In the genomic region with DNA sequence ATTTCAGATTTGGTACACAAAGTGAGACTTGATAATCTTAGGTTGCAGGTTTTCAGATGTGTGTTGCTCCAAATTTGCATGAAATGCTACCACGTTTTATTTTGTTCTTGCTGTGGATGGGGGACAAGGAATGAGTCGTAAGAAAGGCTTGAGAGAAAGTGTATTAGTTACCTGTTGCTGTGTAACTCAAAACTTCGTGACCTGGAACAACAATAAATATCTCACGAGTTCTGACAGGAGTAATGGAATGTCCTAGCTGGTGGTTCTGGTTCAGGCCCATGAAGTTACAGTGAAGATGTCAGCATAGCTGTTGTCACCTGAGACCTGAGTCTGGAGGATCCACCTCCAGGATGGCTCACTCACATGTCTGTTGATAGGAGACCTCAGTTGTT, we compare ENCODE assay signal across 8 cellular contexts. TPM values are rescaled to one million over a fixed set of nuclear protein-coding genes. Genes with fewer than 3 reads are reported as not detected.
DNase-seq lines count a peak whose midpoint lies in the region; ATAC-seq, FAIRE-seq and TF ChIP-seq lines count a peak whose summit lies in the region.

No MANE protein-coding gene starts in this region.

- H3K4me2 ChIP-seq in OCI-LY3 (ENCODE audit: low read length) = peak overlapping the region; percentile 90

- CTCF ChIA-PET in Calu3 (lab: Charles Lee) = no interaction called here

- H3K4me3 Mint-ChIP-seq in Calu3 (ENCODE audit: low read depth, unreplicated experiment) (peak overlapping the region; percentile 96), endodermal cell (peak overlapping the region; percentile 95)

- no peak for FAIRE-seq in D721Med (lab: Jason Lieb, UNC)

- H2AFZ ChIP-seq in OCI-LY3 (ENCODE audit: low read depth, low read length) = no peak overlapping the region

- BruUV-seq in Calu3 (replicated peaks; lab: Mats Ljungman, UMichigan) = TSS peak; percentile 50

- ATAC-seq in GM18870 (IDR thresholded peaks at IDR 0.05; ENCODE audit: unreplicated experiment) = no peak

- H3K4me1 Mint-ChIP-seq in Calu3 (ENCODE audit: low read depth, unreplicated experiment) (peaks cover 10% of the 10 kb centered on the region), endodermal cell (peaks cover 14% of the 10 kb centered on the region)

- H3K27ac Mint-ChIP-seq in Calu3 (ENCODE audit: unreplicated experiment) (peak overlapping the region; percentile 18), endodermal cell (peak overlapping the region; percentile 97)

- H3K9me3 ChIP-seq in OCI-LY3 (ENCODE audit: insufficient read depth, low read length) (peaks cover 14% of the 10 kb centered on the region), endodermal cell (ENCODE audit: control insufficient read depth, low read length) (no peaks in the 10 kb centered on the region), ovary (peaks cover 0 to 9% of the 10 kb centered on the region in 2 donors)

- WGBS in endodermal cell (ENCODE audit: insufficient coverage in 1 of 2, insufficient read length in 1 of 2), 2 experiments = 68 to 72% methylated on average over 4 of the region's 4 CpGs
- WGBS in ovary, 3 donors = 73 to 83% (median 79%) methylated on average over 4 of the region's 4 CpGs

- peaks cover 65% of the 10 kb centered on the region for H3K36me3 ChIP-seq in OCI-LY3 (replicated peaks; ENCODE audit: low read depth, low read length)
- peaks cover 30% of the 10 kb centered on the region for H3K36me3 ChIP-seq in endodermal cell (ENCODE audit: control insufficient read depth, insufficient read depth, low read length)
- no peaks in the 10 kb centered on the region for H3K36me3 ChIP-seq in ovary

- H3K36me3 Mint-ChIP-seq in Calu3 (ENCODE audit: insufficient read depth, unreplicated experiment) = peaks cover 63% of the 10 kb centered on the region
- peaks cover 44% of the 10 kb centered on the region for H3K36me3 Mint-ChIP-seq in endodermal cell (ENCODE audit: low read depth)

- H3K27me3 Mint-ChIP-seq in Calu3 (ENCODE audit: unreplicated experiment) (no peaks in the 10 kb centered on the region), endodermal cell (ENCODE audit: insufficient read depth) (no peaks in the 10 kb centered on the region)

- H3K79me2 ChIP-seq in OCI-LY3 (ENCODE audit: low read length) = peaks cover 57% of the 10 kb centered on the region

- no peak for TF ChIP-seq CTCF in Calu3 (IDR thresholded peaks at IDR 0.05; ENCODE audit: unreplicated experiment)
- TF ChIP-seq CTCF in OCI-LY3 (IDR thresholded peaks at IDR 0.05; ENCODE audit: low read depth, low read length) = no peak
- no peak for TF ChIP-seq CTCF in endodermal cell (conservative IDR thresholded peaks at IDR 0.05)
- no peak for TF ChIP-seq CTCF in ovary (IDR thresholded peaks at IDR 0.05)
- no peak for TF ChIP-seq CTCF in GM13977 (IDR thresholded peaks at IDR 0.05; ENCODE audit: extremely low read depth, insufficient read depth, missing control alignments)
- TF ChIP-seq CTCF in D721Med (IDR thresholded peaks at IDR 0.05; ENCODE audit: insufficient read depth, missing control alignments) = no peak

- in situ Hi-C loops in GM13977 (cut with MboI; ENCODE audit: low pct_unique_long_range_greater_than_20kb, low sequenced_read_pairs, unreplicated experiment) = no loop called here

- no peak overlapping the region for H3K27ac ChIP-seq in OCI-LY3 (ENCODE audit: low read length)
- no peak overlapping the region for H3K27ac ChIP-seq in endodermal cell (ENCODE audit: low read depth, low read length)
- H3K27ac ChIP-seq in ovary = no peak overlapping the region

- no peak for TF ChIP-seq EP300 in ovary (IDR thresholded peaks at IDR 0.05)

- intact Hi-C loops in Calu3 (cut with micrococcal nuclease; ENCODE audit: unreplicated experiment) = no loop called here
- intact Hi-C loops in ovary (cut with DNase I) = loop anchor here in 1 of 4 donors (10.0 kb wide), 1 partner anchor 95 kb away; the partner anchor contains the start of gene ZNF274

- H3K9me3 Mint-ChIP-seq in Calu3 (ENCODE audit: low read depth, unreplicated experiment) (peaks cover 18% of the 10 kb centered on the region), endodermal cell (no peaks in the 10 kb centered on the region)

- H3K27me3 ChIP-seq in OCI-LY3 (ENCODE audit: low read depth, low read length) (no peaks in the 10 kb centered on the region), endodermal cell (ENCODE audit: control insufficient read depth, insufficient read depth, low read length, poor library complexity, severe bottlenecking) (no peaks in the 10 kb centered on the region), ovary (no peaks in the 10 kb centered on the region)

- H4K20me1 ChIP-seq in OCI-LY3 (ENCODE audit: insufficient read depth, low read length) = no peaks in the 10 kb centered on the region

- H3K4me3 ChIP-seq in OCI-LY3 (ENCODE audit: low read length) = peak overlapping the region; percentile 84
- H3K4me3 ChIP-seq in endodermal cell (ENCODE audit: low read length) = peak overlapping the region; percentile 97
- H3K4me3 ChIP-seq in ovary = peak overlapping the region; percentile 76

- H3K4me1 ChIP-seq in OCI-LY3 (ENCODE audit: low read length) = peaks cover 13% of the 10 kb centered on the region
- H3K4me1 ChIP-seq in endodermal cell (ENCODE audit: control insufficient read depth, insufficient read depth, low read length) = no peaks in the 10 kb centered on the region
- H3K4me1 ChIP-seq in ovary (ENCODE audit: insufficient read depth) = no peaks in the 10 kb centered on the region

- DNase-seq in Calu3 = no peak
- DNase-seq in endodermal cell = no peak
- DNase-seq in ovary = no peak
- DNase-seq in GM13977 (ENCODE audit: low spot score) = no peak
- DNase-seq in COLO668 (lab: John Stamatoyannopoulos, UW; ENCODE audit: unreplicated experiment) = no peak
- DNase-seq in D721Med (ENCODE audit: insufficient read length, low spot score) = no peak

- TF ChIP-seq POLR2A in ovary (IDR thresholded peaks at IDR 0.05) = no peak

- peak overlapping the region; percentile 88 for H3K9ac ChIP-seq in OCI-LY3 (ENCODE audit: low read length)
- H3K9ac ChIP-seq in endodermal cell (ENCODE audit: extremely low read depth, low read length, poor library complexity, severe bottlenecking) = peak overlapping the region; percentile 98

RNA-seq across cellular contexts. Expression of gene ZNF8, which starts 1.2 kb away (rescaled TPM):
- total RNA-seq in Calu3 (2022) (12.1 and 12.8 TPM in 2 replicates), endodermal cell (10 to 100 TPM; 14.4 to 16.1 TPM), ovary (10 to 100 TPM in 1 of 7 donors, 1 to 10 TPM in 6; 4.8 to 10.6 (median 8.0) TPM)
- polyA plus RNA-seq in endodermal cell (2013, experiment 1 of 2) = 7.5 TPM
- 8.4 TPM for polyA plus RNA-seq in endodermal cell (2013, experiment 2 of 2)
- polyA plus RNA-seq in ovary = 1 to 10 TPM; 2.7 to 4.2 TPM

RNA-seq across cellular contexts. Expression of gene ERVK3-1, which starts 25.3 kb away (rescaled TPM):
- total RNA-seq in Calu3 (2022) (68.4 and 70.8 TPM in 2 replicates), endodermal cell (10 to 100 TPM; 27.5 to 28.0 TPM), ovary (10 to 100 TPM; 26.9 to 37.6 (median 29.9) TPM)
- 35.3 TPM for polyA plus RNA-seq in endodermal cell (2013, experiment 1 of 2)
- polyA plus RNA-seq in endodermal cell (2013, experiment 2 of 2) = 36.1 TPM
- polyA plus RNA-seq in ovary = 10 to 100 TPM; 27.4 to 52.5 TPM

RNA-seq across cellular contexts. Expression of gene ZSCAN22, which starts 46.9 kb away (rescaled TPM):
- 4.6 TPM in 2 replicates for total RNA-seq in Calu3 (2022)
- total RNA-seq in endodermal cell = 1 to 10 TPM; 3.8 TPM
- 2.9 TPM for polyA plus RNA-seq in endodermal cell (2013, experiment 1 of 2)
- polyA plus RNA-seq in endodermal cell (2013, experiment 2 of 2) = 2.5 TPM
- 1 to 10 TPM; 2.2 to 6.1 (median 4.5) TPM for total RNA-seq in ovary
- 1 to 10 TPM; 1.1 to 2.3 TPM for polyA plus RNA-seq in ovary

RNA-seq across cellular contexts. Expression of gene ZNF544, which starts 51.2 kb away (rescaled TPM):
- total RNA-seq in Calu3 (2022) (65.3 and 68.5 TPM in 2 replicates), endodermal cell (10 to 100 TPM; 65.7 to 80.2 TPM), ovary (10 to 100 TPM; 20.8 to 39.8 (median 37.5) TPM)
- polyA plus RNA-seq in endodermal cell (2013, experiment 1 of 2) = 47.7 TPM
- 38.1 TPM for polyA plus RNA-seq in endodermal cell (2013, experiment 2 of 2)
- 10 to 100 TPM; 16.8 to 18.3 TPM for polyA plus RNA-seq in ovary
